Comparison of ENCODE assay signal across 8 cellular contexts in genomic region chr11:118572914-118573550, GRCh38. TPM values are rescaled to one million over a fixed set of nuclear protein-coding genes. Genes with fewer than 3 reads are reported as not detected.
DNase-seq lines count a peak whose midpoint lies in the region; ATAC-seq, FAIRE-seq and TF ChIP-seq lines count a peak whose summit lies in the region.

No MANE protein-coding gene starts in this region.

- peak overlapping the region; percentile 89 to 98 (median 95) for H3K27ac Mint-ChIP-seq in brain

- FAIRE-seq in islet of Langerhans (lab: Jason Lieb, UNC) = peak; percentile 47

- H3K9me3 Mint-ChIP-seq in brain = peaks cover 0 to 2% (median 0%) of the 10 kb centered on the region in 5 experiments

- ATAC-seq in HG02970 (IDR thresholded peaks at IDR 0.05; ENCODE audit: low FRiP score, unreplicated experiment) (peak; percentile 31), RWPE2 (ENCODE audit: low read depth) (peak; percentile 63)

- peaks cover 15% of the 10 kb centered on the region for H3K4me1 ChIP-seq in RWPE2 (ENCODE audit: insufficient read depth, poor library complexity, severe bottlenecking)

- peaks cover 39% of the 10 kb centered on the region for H3K36me3 ChIP-seq in RWPE2 (ENCODE audit: low read depth)

- TF ChIP-seq CTCF in RWPE2 (IDR thresholded peaks at IDR 0.05; ENCODE audit: poor library complexity, severe bottlenecking) = no peak
- TF ChIP-seq CTCF in brain (conservative IDR thresholded peaks at IDR 0.05) = no peak

- peaks cover 32% of the 10 kb centered on the region for H3K36me3 Mint-ChIP-seq in brain

- DNase-seq in activated naive CD4-positive, alpha-beta T cell treated with Interleukin-2 at 50 U/mL for 16 hours = peak; percentile 22
- no peak for DNase-seq in activated naive CD4-positive, alpha-beta T cell treated with anti-CD3 and anti-CD28 coated beads, Interleukin-2, amount 50 U/mL, for 16 hours
- DNase-seq in RWPE2 (ENCODE audit: low spot score) = no peak
- DNase-seq in stimulated activated CD4-positive, alpha-beta T cell treated with anti-CD3 and anti-CD28 coated beads, Interleukin-4, amount 100 ng/mL, for 48 hours (ENCODE audit: low read depth in 2 of 2) = peak; percentile 2 to 5
- DNase-seq in cerebellar nuclear complex (lab: John Stamatoyannopoulos, UW) = no peak

- peaks cover 7% of the 10 kb centered on the region for H3K27me3 Mint-ChIP-seq in brain

- peaks cover 56% of the 10 kb centered on the region for H3K4me1 Mint-ChIP-seq in brain

- peak overlapping the region; percentile 73 for H3K27ac ChIP-seq in RWPE2 (ENCODE audit: poor library complexity, severe bottlenecking)

- no peaks in the 10 kb centered on the region for H3K9me3 ChIP-seq in RWPE2 (ENCODE audit: severe bottlenecking)

- no peaks in the 10 kb centered on the region for H3K27me3 ChIP-seq in RWPE2 (ENCODE audit: insufficient read depth, poor library complexity, severe bottlenecking)

- peak overlapping the region; percentile 99 for H3K4me3 ChIP-seq in RWPE2 (ENCODE audit: severe bottlenecking)

- peak overlapping the region; percentile 94 to 100 (median 97) for H3K4me3 Mint-ChIP-seq in brain

RNA-seq across cellular contexts. Expression of gene ARCN1, which starts 0.8 kb away (rescaled TPM):
- 113 TPM for polyA plus RNA-seq in brain (ENCODE audit: insufficient read depth, low read depth, low replicate concordance)

RNA-seq across cellular contexts. Expression of gene IFT46, which starts 7.3 kb away (rescaled TPM):
- 34.3 TPM for polyA plus RNA-seq in brain (ENCODE audit: insufficient read depth, low read depth, low replicate concordance)

RNA-seq across cellular contexts. Expression of gene PHLDB1, which starts 34.4 kb away (rescaled TPM):
- polyA plus RNA-seq in brain (ENCODE audit: insufficient read depth, low read depth, low replicate concordance) = 85.1 TPM

RNA-seq across cellular contexts. Expression of gene TMEM25, which starts 42.0 kb away (rescaled TPM):
- 48.7 TPM for polyA plus RNA-seq in brain (ENCODE audit: insufficient read depth, low read depth, low replicate concordance)

RNA-seq across cellular contexts. Expression of gene TTC36, which starts 45.8 kb away (rescaled TPM):
- polyA plus RNA-seq in brain (ENCODE audit: insufficient read depth, low read depth, low replicate concordance) = 0.46 TPM

Comparison
In these comparisons a context has a peak if more than half of its experiments do, and no peak if none do; other contexts are left out.
1. DNase-seq: peak in activated naive CD4-positive, alpha-beta T cell treated with Interleukin-2 at 50 U/mL for 16 hours (single experiment) and stimulated activated CD4-positive, alpha-beta T cell treated with anti-CD3 and anti-CD28 coated beads, Interleukin-4, amount 100 ng/mL, for 48 hours (2 of 2); none in activated naive CD4-positive, alpha-beta T cell treated with anti-CD3 and anti-CD28 coated beads, Interleukin-2, amount 50 U/mL, for 16 hours (single experiment), RWPE2 (single experiment) and cerebellar nuclear complex (0 of 2).